Comparison of ENCODE assay signal across 1 cellular context in genomic region chr19:48400018-48400742, GRCh38.
TF ChIP-seq lines count a peak whose summit lies in the region.

No MANE protein-coding gene starts in this region.

TF ChIP-seq in SK-N-SH treated with all-trans-retinoic acid at 6 μM for 48 hours, 23 proteins besides CTCF, POLR2A, EP300 and RAD21 (continued from another document):
- TF ChIP-seq ZC3H10 (CRISPR knock-in tag; IDR thresholded peaks at IDR 0.05) (no peak), OSR1 (CRISPR knock-in tag; IDR thresholded peaks at IDR 0.05) (no peak)
